22 cellular contexts compared by ENCODE assay signal in the genomic region with DNA sequence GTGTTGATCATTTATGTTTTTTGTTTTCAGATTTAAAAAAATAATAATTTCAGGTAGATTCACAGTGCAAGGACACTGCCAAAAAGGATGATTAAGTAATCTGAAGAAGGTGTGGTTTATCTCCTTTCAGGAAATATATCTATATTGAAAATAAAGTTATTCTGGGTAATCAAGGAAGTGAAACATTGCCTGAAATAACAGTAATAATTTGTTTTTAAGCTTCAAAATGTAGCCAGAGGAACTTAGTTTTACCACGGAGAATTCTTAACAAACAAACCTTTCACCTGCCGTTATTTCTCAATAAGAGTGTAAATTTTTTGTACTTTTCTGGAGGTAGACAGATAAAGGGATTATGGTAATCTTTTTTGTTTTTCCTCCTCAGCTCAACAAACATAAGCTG. TPM values are rescaled to one million over a fixed set of nuclear protein-coding genes. Genes with fewer than 3 reads are reported as not detected.
DNase-seq lines count a peak whose midpoint lies in the region; ATAC-seq and TF ChIP-seq lines count a peak whose summit lies in the region.
"Had no signal": no experiment of that assay in that cellular context is flagged by ENCODE, and none has a peak within 500 bp of the region (broad histone marks: within the 10 kb centered on the region; RNA-seq: fewer than 3 reads in every experiment).

No MANE protein-coding gene starts in this region.

- peaks cover 96% of the 10 kb centered on the region for H3K79me2 ChIP-seq in DOHH2 (ENCODE audit: control insufficient read depth, low read length)

- H3K36me3 Mint-ChIP-seq in CD4-positive, CD25-positive, alpha-beta regulatory T cell: peaks cover 23% of the 10 kb centered on the region
- peaks cover 52% of the 10 kb centered on the region for H3K36me3 Mint-ChIP-seq in activated B cell treated with CpG ODN at 0.5 μM for 24 hours (ENCODE audit: low read depth)
- H3K36me3 Mint-ChIP-seq in naive B cell: peaks cover 16% of the 10 kb centered on the region in 2 donors

- no peaks in the 10 kb centered on the region for H3K36me3 ChIP-seq in CD4-positive, CD25-positive, alpha-beta regulatory T cell (ENCODE audit: control insufficient read depth, insufficient read depth, low read length)
- peaks cover 55% of the 10 kb centered on the region for H3K36me3 ChIP-seq in DOHH2 (ENCODE audit: control insufficient read depth, low read length)
- H3K36me3 ChIP-seq in vagina: no peaks in the 10 kb centered on the region
- peaks cover 2 to 5% of the 10 kb centered on the region in 2 donors for H3K36me3 ChIP-seq in psoas muscle (ENCODE audit: insufficient read depth in 1 of 2, low read depth in 1 of 2)
- H3K36me3 ChIP-seq: left ventricle myocardium inferior, upper lobe of right lung had no signal

- WGBS in psoas muscle, 3 donors: 56 to 84% (median 75%) methylated on average over 2 of the region's 2 CpGs

- no peak for TF ChIP-seq POLR2A in vagina (IDR thresholded peaks at IDR 0.05)

- no peak overlapping the region for H3K27ac ChIP-seq in CD4-positive, CD25-positive, alpha-beta regulatory T cell (ENCODE audit: insufficient read depth, low read length, poor library complexity, severe bottlenecking)
- no peak overlapping the region for H3K27ac ChIP-seq in DOHH2 (ENCODE audit: low read depth, low read length)
- H3K27ac ChIP-seq in vagina: no peak overlapping the region
- H3K27ac ChIP-seq in psoas muscle: no peak overlapping the region
- H3K27ac ChIP-seq: epithelial cell of prostate, left ventricle myocardium inferior, SJSA1, upper lobe of right lung had no signal

- H3F3A ChIP-seq in DOHH2 (ENCODE audit: control insufficient read depth, insufficient read depth): no peaks in the 10 kb centered on the region

- CTCF ChIA-PET in activated B cell treated with CpG ODN at 0.5 μM for 24 hours (lab: Charles Lee): no interaction called here

- no peaks in the 10 kb centered on the region for H3K9me3 ChIP-seq in CD4-positive, CD25-positive, alpha-beta regulatory T cell (ENCODE audit: control insufficient read depth in 2 of 2, low read length in 2 of 2)
- H3K9me3 ChIP-seq in DOHH2 (ENCODE audit: control insufficient read depth, insufficient read depth, low read length): peaks cover 6% of the 10 kb centered on the region; the same call in 1 of the 2 replicates
- no peaks in the 10 kb centered on the region for H3K9me3 ChIP-seq in vagina
- peaks cover 4% of the 10 kb centered on the region for H3K9me3 ChIP-seq in psoas muscle
- H3K9me3 ChIP-seq: MG63, SJSA1, upper lobe of right lung had no signal

- H3K27me3 ChIP-seq in CD4-positive, CD25-positive, alpha-beta regulatory T cell (ENCODE audit: control insufficient read depth, insufficient read depth, low read length): no peaks in the 10 kb centered on the region
- H3K27me3 ChIP-seq in DOHH2 (ENCODE audit: control insufficient read depth, low read length): no peaks in the 10 kb centered on the region
- H3K27me3 ChIP-seq in vagina: no peaks in the 10 kb centered on the region
- no peaks in the 10 kb centered on the region for H3K27me3 ChIP-seq in psoas muscle (ENCODE audit: insufficient read depth in 3 of 3, low read length in 2 of 3)
- H3K27me3 ChIP-seq: MG63, SJSA1, upper lobe of right lung had no signal

- POLR2A ChIA-PET in activated B cell treated with CpG ODN at 0.5 μM for 24 hours (lab: Charles Lee): interaction anchor here (1.2 to 4.8 kb wide), 4 partner anchors 33 to 265 kb away, joined by 3 to 54 read pairs (median 4); a partner anchor contains a TSS

- no peaks in the 10 kb centered on the region for H3K9me2 ChIP-seq in DOHH2 (replicated peaks; ENCODE audit: control insufficient read depth, low read length)

- H3K4me1 Mint-ChIP-seq in CD4-positive, CD25-positive, alpha-beta regulatory T cell: peaks cover 33 to 73% (median 57%) of the 10 kb centered on the region in 4 donors
- H3K4me1 Mint-ChIP-seq in activated B cell treated with CpG ODN at 0.5 μM for 24 hours (peaks cover 73% of the 10 kb centered on the region), naive B cell (peaks cover 51 to 83% (median 53%) of the 10 kb centered on the region in 3 donors)

- peak overlapping the region; percentile 98 for H3K4me3 ChIP-seq in CD4-positive, CD25-positive, alpha-beta regulatory T cell (ENCODE audit: low read depth, low read length)
- H3K4me3 ChIP-seq in DOHH2 (ENCODE audit: low read length) (peak overlapping the region; percentile 84; the same call in 1 of the 2 replicates), vagina (no peak overlapping the region), psoas muscle (no peak overlapping the region)
- H3K4me3 ChIP-seq: left ventricle myocardium inferior, MG63, SJSA1, upper lobe of right lung had no signal

- peaks cover 51% of the 10 kb centered on the region for H3K4me1 ChIP-seq in CD4-positive, CD25-positive, alpha-beta regulatory T cell (ENCODE audit: control insufficient read depth, insufficient read depth, low read length, poor library complexity, severe bottlenecking)
- H3K4me1 ChIP-seq in DOHH2 (ENCODE audit: control insufficient read depth, low read length): peaks cover 40% of the 10 kb centered on the region
- peaks cover 11% of the 10 kb centered on the region for H3K4me1 ChIP-seq in vagina
- peaks cover 18% of the 10 kb centered on the region for H3K4me1 ChIP-seq in psoas muscle

- no peaks in the 10 kb centered on the region for H3K27me3 Mint-ChIP-seq in CD4-positive, CD25-positive, alpha-beta regulatory T cell
- H3K27me3 Mint-ChIP-seq in activated B cell treated with CpG ODN at 0.5 μM for 24 hours (no peaks in the 10 kb centered on the region), naive B cell (no peaks in the 10 kb centered on the region)
- H3K27me3 Mint-ChIP-seq: activated CD4-positive, alpha-beta memory T cell treated with anti-CD3 and anti-CD28 coated beads for 36 hours; T-cell had no signal

- DNase-seq in CD4-positive, CD25-positive, alpha-beta regulatory T cell: peak in 1 of 3 donors; percentile 30
- DNase-seq in activated B cell treated with CpG ODN at 0.5 μM for 24 hours (no peak), naive B cell (no peak), vagina (ENCODE audit: extremely low spot score in 2 of 2) (no peak), psoas muscle (no peak)
- DNase-seq: activated CD4-positive, alpha-beta memory T cell treated with anti-CD3 and anti-CD28 coated beads for 36 hours; activated CD4-positive, CD25-positive, alpha-beta regulatory T cell treated with anti-CD3 and anti-CD28 coated beads, Interleukin-2, amount 50 U/mL, for 72 hours; activated naive CD4-positive, alpha-beta T cell; amygdala; H9; left ventricle myocardium inferior; MG63; NCI-H1417; NCI-H2029 treated with DMSO at 0.1 percent for 48 hours; NCI-H2227 treated with DMSO at 0.1 percent for 48 hours; T-cell; upper lobe of right lung had no signal

- intact Hi-C loops in activated B cell treated with CpG ODN at 0.5 μM for 24 hours (cut with micrococcal nuclease) (loop anchor here (5.0 kb wide), 2 partner anchors 84 to 106 kb away; no protein-coding TSS in a partner anchor), vagina (cut with DNase I) (no loop called here), psoas muscle (cut with DNase I) (loop anchor here in 1 of 2 donors (10.0 kb wide), 1 partner anchor 206 kb away; a partner anchor contains a TSS)

- H4K20me1 ChIP-seq in DOHH2 (ENCODE audit: control insufficient read depth, insufficient read depth, low read depth, low read length): no peaks in the 10 kb centered on the region

- H3K9me3 Mint-ChIP-seq in CD4-positive, CD25-positive, alpha-beta regulatory T cell: peaks cover 0 to 5% (median 0%) of the 10 kb centered on the region in 7 donors
- no peaks in the 10 kb centered on the region for H3K9me3 Mint-ChIP-seq in activated B cell treated with CpG ODN at 0.5 μM for 24 hours
- peaks cover 0 to 3% (median 0%) of the 10 kb centered on the region in 7 donors for H3K9me3 Mint-ChIP-seq in naive B cell
- H3K9me3 Mint-ChIP-seq: H9, nephron had no signal

- no peak for ATAC-seq in CD4-positive, CD25-positive, alpha-beta regulatory T cell (ENCODE audit: low read depth in 2 of 2)
- ATAC-seq in activated B cell treated with CpG ODN at 0.5 μM for 24 hours (ENCODE audit: low read depth): no peak
- no peak for ATAC-seq in naive B cell (ENCODE audit: low read depth in 2 of 2)
- no peak for ATAC-seq in GM21717 (IDR thresholded peaks at IDR 0.05; ENCODE audit: unreplicated experiment)
- no peak for ATAC-seq in psoas muscle
- ATAC-seq: T-cell, upper lobe of right lung had no signal

- TF ChIP-seq CTCF in DOHH2 (IDR thresholded peaks at IDR 0.05; ENCODE audit: low read depth, low read length, poor library complexity, severe bottlenecking): no peak
- TF ChIP-seq CTCF in activated B cell treated with CpG ODN at 0.5 μM for 24 hours (IDR thresholded peaks at IDR 0.05): no peak
- TF ChIP-seq CTCF in vagina (IDR thresholded peaks at IDR 0.05): no peak
- no peak for TF ChIP-seq CTCF in psoas muscle (IDR thresholded peaks at IDR 0.05)

- peak overlapping the region in 1 of 3 donors; percentile 52 for H3K27ac Mint-ChIP-seq in CD4-positive, CD25-positive, alpha-beta regulatory T cell
- H3K27ac Mint-ChIP-seq in activated B cell treated with CpG ODN at 0.5 μM for 24 hours (peak overlapping the region; percentile 98), naive B cell (peak overlapping the region; percentile 43 to 96 (median 80))
- H3K27ac Mint-ChIP-seq: activated CD4-positive, alpha-beta memory T cell treated with anti-CD3 and anti-CD28 coated beads for 36 hours had no signal

- H3K4me2 ChIP-seq in DOHH2 (ENCODE audit: low read length): peak overlapping the region; percentile 77

- H3K4me3 Mint-ChIP-seq in CD4-positive, CD25-positive, alpha-beta regulatory T cell: peak overlapping the region in 3 of 4 donors; percentile 42 to 98 (median 90)
- H3K4me3 Mint-ChIP-seq in activated B cell treated with CpG ODN at 0.5 μM for 24 hours (peak overlapping the region; percentile 61), naive B cell (peak overlapping the region; percentile 67 to 98 (median 92))

RNA-seq across cellular contexts. Expression of a gene that starts 2.9 kb away (rescaled TPM):
- total RNA-seq in CD4-positive, CD25-positive, alpha-beta regulatory T cell: 30.6 TPM
- 10 to 100 TPM; 31.8 to 49.8 (median 45.7) TPM for polyA plus RNA-seq in CD4-positive, CD25-positive, alpha-beta regulatory T cell
- 45.2 and 51.9 TPM in 2 replicates for total RNA-seq in activated B cell treated with CpG ODN at 0.5 μM for 24 hours
- 10 to 100 TPM; 23.2 to 52.1 (median 43.8) TPM for polyA plus RNA-seq in naive B cell (ENCODE audit: low read depth in 6 of 6)
- total RNA-seq in vagina: 22.1 TPM
- 10 to 100 TPM; 18.6 to 32.2 (median 29.7) TPM for total RNA-seq in psoas muscle
- 10 to 100 TPM; 24.9 to 44.0 (median 31.1) TPM for polyA plus RNA-seq in psoas muscle

Comparison
In these comparisons a context has a peak if more than half of its experiments do, and no peak if none do; other contexts are left out.
1. H3K4me3 ChIP-seq: peak in CD4-positive, CD25-positive, alpha-beta regulatory T cell (single experiment) and DOHH2 (single experiment); none in vagina (0 of 2) and psoas muscle (single experiment).
2. Peak in every context shown above with its lines, with median percentiles within 50 percentile points of each other: H3K4me3 Mint-ChIP-seq.